In genomic region chr6:14396826-14397517, GRCh38 we compare ENCODE assay signal across 10 cellular contexts.
DNase-seq lines count a peak whose midpoint lies in the region; ATAC-seq and TF ChIP-seq lines count a peak whose summit lies in the region.
"Had no signal": no experiment of that assay in that cellular context is flagged by ENCODE, and none has a peak within 500 bp of the region (broad histone marks: within the 10 kb centered on the region; RNA-seq: fewer than 3 reads in every experiment).

No MANE protein-coding gene starts in this region.

- POLR2A ChIA-PET in activated CD8-positive, alpha-beta T cell treated with anti-CD3 and anti-CD28 coated beads for 36 hours (lab: Charles Lee), result no interaction called here

- CTCF ChIA-PET in activated CD8-positive, alpha-beta T cell treated with anti-CD3 and anti-CD28 coated beads for 36 hours (lab: Charles Lee), result interaction anchor here (0.7 to 1.5 kb wide), 3 partner anchors 10 to 206 kb away, joined by 3 to 4 read pairs (median 3); no protein-coding TSS in a partner anchor

- DNase-seq in AG08396 (ENCODE audit: low spot score) (peak; percentile 40), kidney epithelial cell (ENCODE audit: low read depth) (peak; percentile 21), NCI-H510A (lab: John Stamatoyannopoulos, UW) (no peak), mesenteric fat pad (ENCODE audit: low spot score) (no peak)
- DNase-seq in activated CD8-positive, alpha-beta T cell treated with anti-CD3 and anti-CD28 coated beads for 36 hours, result peak; percentile 44
- no peak for DNase-seq in activated CD8-positive, alpha-beta memory T cell treated with anti-CD3 and anti-CD28 coated beads, Interleukin-2, amount 50 U/mL, for 48 hours
- DNase-seq: left ventricle myocardium superior had no signal

- no peak overlapping the region for H3K4me3 ChIP-seq in kidney epithelial cell (ENCODE audit: low read depth, low read length)

- no peaks in the 10 kb centered on the region for H3K27me3 ChIP-seq in kidney epithelial cell (ENCODE audit: control insufficient read depth, insufficient read depth, low read length)

- H3K27me3 Mint-ChIP-seq in activated CD8-positive, alpha-beta T cell treated with anti-CD3 and anti-CD28 coated beads for 36 hours, result no peaks in the 10 kb centered on the region

- no peaks in the 10 kb centered on the region for H3K36me3 Mint-ChIP-seq in activated CD8-positive, alpha-beta T cell treated with anti-CD3 and anti-CD28 coated beads for 36 hours (ENCODE audit: low read depth)

- no peak overlapping the region for H3K27ac Mint-ChIP-seq in activated CD8-positive, alpha-beta T cell treated with anti-CD3 and anti-CD28 coated beads for 36 hours

- peaks cover 5% of the 10 kb centered on the region for H3K4me1 Mint-ChIP-seq in activated CD8-positive, alpha-beta T cell treated with anti-CD3 and anti-CD28 coated beads for 36 hours (ENCODE audit: low read depth)

- ATAC-seq in GM21737 (IDR thresholded peaks at IDR 0.05; ENCODE audit: unreplicated experiment) (peak; percentile 68), HG03378 (IDR thresholded peaks at IDR 0.05; ENCODE audit: unreplicated experiment) (no peak)
- peak; percentile 42 for ATAC-seq in activated CD8-positive, alpha-beta T cell treated with anti-CD3 and anti-CD28 coated beads for 36 hours
- ATAC-seq: left ventricle myocardium superior, Right ventricle myocardium inferior had no signal

- H3K9me3 Mint-ChIP-seq in activated CD8-positive, alpha-beta T cell treated with anti-CD3 and anti-CD28 coated beads for 36 hours, result no peaks in the 10 kb centered on the region

- TF ChIP-seq CTCF in activated CD8-positive, alpha-beta T cell treated with anti-CD3 and anti-CD28 coated beads for 36 hours (IDR thresholded peaks at IDR 0.05), result peak; percentile 18
- peak; percentile 50 for TF ChIP-seq CTCF in kidney epithelial cell (IDR thresholded peaks at IDR 0.05; ENCODE audit: insufficient read depth, low read length, poor library complexity, severe bottlenecking)

- intact Hi-C loops in activated CD8-positive, alpha-beta T cell treated with anti-CD3 and anti-CD28 coated beads for 36 hours (cut with micrococcal nuclease), result no loop called here

- no peak overlapping the region for H3K4me3 Mint-ChIP-seq in activated CD8-positive, alpha-beta T cell treated with anti-CD3 and anti-CD28 coated beads for 36 hours

- H3K36me3 ChIP-seq in kidney epithelial cell (ENCODE audit: control insufficient read depth, insufficient read depth, low read length), result no peaks in the 10 kb centered on the region

Comparison
In these comparisons a context has a peak if more than half of its experiments do, and no peak if none do; other contexts are left out.
1. DNase-seq: peak in AG08396 (single experiment), activated CD8-positive, alpha-beta T cell treated with anti-CD3 and anti-CD28 coated beads for 36 hours (single experiment) and kidney epithelial cell (single experiment); none in NCI-H510A (single experiment), activated CD8-positive, alpha-beta memory T cell treated with anti-CD3 and anti-CD28 coated beads, Interleukin-2, amount 50 U/mL, for 48 hours (single experiment) and mesenteric fat pad (single experiment).